2 cellular contexts compared by ENCODE assay signal in the genomic region with DNA sequence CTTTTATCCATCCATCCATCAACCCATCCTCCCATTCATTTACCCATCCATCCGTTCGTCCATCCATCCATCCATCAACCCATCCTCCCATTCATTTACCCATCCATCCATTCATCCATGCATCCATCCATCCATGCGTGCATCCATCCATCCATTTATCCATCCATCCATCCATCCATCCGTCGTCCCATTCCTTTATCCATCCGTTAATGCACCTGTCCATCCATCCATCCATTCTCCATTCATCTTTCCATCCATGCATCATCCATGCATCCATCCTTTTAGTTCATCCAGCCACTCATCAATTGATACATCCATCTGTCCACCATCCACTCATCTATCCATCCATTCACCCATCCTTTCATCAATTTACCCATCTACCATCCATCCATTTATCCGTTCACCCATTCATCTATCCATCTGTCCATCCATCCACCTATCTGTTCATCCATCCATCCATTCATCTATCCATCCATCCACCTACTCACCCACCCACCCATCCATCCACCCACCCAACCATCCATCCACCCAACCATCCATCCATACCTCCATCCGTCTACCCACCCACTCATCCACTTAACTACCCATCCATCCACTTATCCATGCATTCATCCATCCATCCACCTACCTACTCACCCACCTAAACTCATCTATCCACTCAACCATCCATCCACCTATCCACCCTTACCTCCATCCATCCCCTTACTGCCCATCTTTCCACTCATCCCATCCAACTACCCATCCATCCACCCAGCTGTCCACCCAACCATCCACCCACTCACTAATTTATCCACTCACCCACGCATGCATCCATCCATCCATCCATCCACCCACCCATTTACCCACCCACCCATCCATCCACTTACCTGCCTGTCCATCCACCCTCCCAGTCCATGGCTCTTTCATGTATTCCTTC.
TF ChIP-seq lines count a peak whose summit lies in the region.

No MANE protein-coding gene starts in this region.

TF ChIP-seq in HEK293, 187 proteins besides CTCF, POLR2A, EP300 and RAD21:
- TF ChIP-seq ZNF350 (tag by site-specific recombination; IDR thresholded peaks at IDR 0.05), result no peak
- peak; percentile 95 for TF ChIP-seq ZNF366 (tag by site-specific recombination; conservative IDR thresholded peaks at IDR 0.05)
- peak; percentile 97 for TF ChIP-seq ZBTB17 (tag by site-specific recombination; IDR thresholded peaks at IDR 0.05)
- TF ChIP-seq, protein P1, sequence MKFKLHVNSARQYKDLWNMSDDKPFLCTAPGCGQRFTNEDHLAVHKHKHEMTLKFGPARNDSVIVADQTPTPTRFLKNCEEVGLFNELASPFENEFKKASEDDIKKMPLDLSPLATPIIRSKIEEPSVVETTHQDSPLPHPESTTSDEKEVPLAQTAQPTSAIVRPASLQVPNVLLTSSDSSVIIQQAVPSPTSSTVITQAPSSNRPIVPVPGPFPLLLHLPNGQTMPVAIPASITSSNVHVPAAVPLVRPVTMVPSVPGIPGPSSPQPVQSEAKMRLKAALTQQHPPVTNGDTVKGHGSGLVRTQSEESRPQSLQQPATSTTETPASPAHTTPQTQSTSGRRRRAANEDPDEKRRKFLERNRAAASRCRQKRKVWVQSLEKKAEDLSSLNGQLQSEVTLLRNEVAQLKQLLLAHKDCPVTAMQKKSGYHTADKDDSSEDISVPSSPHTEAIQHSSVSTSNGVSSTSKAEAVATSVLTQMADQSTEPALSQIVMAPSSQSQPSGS (tag by site-specific recombination; IDR thresholded peaks at IDR 0.05; ENCODE audit: low read depth), result no peak
- TF ChIP-seq, protein P2, sequence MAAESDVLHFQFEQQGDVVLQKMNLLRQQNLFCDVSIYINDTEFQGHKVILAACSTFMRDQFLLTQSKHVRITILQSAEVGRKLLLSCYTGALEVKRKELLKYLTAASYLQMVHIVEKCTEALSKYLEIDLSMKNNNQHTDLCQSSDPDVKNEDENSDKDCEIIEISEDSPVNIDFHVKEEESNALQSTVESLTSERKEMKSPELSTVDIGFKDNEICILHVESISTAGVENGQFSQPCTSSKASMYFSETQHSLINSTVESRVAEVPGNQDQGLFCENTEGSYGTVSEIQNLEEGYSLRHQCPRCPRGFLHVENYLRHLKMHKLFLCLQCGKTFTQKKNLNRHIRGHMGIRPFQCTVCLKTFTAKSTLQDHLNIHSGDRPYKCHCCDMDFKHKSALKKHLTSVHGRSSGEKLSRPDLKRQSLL (tag by site-specific recombination; IDR thresholded peaks at IDR 0.05), result no peak
- no peak for TF ChIP-seq ZNF514 (tag by site-specific recombination; IDR thresholded peaks at IDR 0.05)
- TF ChIP-seq KLF17 (tag by site-specific recombination; IDR thresholded peaks at IDR 0.05), result no peak
- no peak for TF ChIP-seq ZBTB21 (tag by site-specific recombination; IDR thresholded peaks at IDR 0.05)
- TF ChIP-seq ZNF404 (tag by site-specific recombination; IDR thresholded peaks at IDR 0.05), result no peak
- TF ChIP-seq ZFHX2 (tag by site-specific recombination; conservative IDR thresholded peaks at IDR 0.05), result peak; percentile 91
- TF ChIP-seq EGR2 (tag by site-specific recombination; IDR thresholded peaks at IDR 0.05; ENCODE audit: low read depth), result peak; percentile 100
- TF ChIP-seq ZNF18 (tag by site-specific recombination; IDR thresholded peaks at IDR 0.05), result no peak
- TF ChIP-seq SP7 (tag by site-specific recombination; IDR thresholded peaks at IDR 0.05), result no peak
- TF ChIP-seq, protein P3, sequence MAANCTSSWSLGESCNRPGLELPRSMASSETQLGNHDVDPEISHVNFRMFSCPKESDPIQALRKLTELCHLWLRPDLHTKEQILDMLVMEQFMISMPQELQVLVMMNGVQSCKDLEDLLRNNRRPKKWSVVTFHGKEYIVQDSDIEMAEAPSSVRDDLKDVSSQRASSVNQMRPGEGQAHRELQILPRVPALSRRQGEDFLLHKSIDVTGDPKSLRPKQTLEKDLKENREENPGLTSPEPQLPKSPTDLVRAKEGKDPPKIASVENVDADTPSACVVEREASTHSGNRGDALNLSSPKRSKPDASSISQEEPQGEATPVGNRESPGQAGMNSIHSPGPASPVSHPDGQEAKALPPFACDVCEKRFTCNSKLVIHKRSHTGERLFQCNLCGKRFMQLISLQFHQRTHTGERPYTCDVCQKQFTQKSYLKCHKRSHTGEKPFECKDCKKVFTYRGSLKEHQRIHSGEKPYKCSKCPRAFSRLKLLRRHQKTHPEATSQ (tag by site-specific recombination; IDR thresholded peaks at IDR 0.05), result no peak
- TF ChIP-seq, protein P4, sequence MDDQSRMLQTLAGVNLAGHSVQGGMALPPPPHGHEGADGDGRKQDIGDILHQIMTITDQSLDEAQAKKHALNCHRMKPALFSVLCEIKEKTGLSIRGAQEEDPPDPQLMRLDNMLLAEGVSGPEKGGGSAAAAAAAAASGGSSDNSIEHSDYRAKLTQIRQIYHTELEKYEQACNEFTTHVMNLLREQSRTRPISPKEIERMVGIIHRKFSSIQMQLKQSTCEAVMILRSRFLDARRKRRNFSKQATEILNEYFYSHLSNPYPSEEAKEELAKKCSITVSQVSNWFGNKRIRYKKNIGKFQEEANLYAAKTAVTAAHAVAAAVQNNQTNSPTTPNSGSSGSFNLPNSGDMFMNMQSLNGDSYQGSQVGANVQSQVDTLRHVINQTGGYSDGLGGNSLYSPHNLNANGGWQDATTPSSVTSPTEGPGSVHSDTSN (CRISPR knock-in tag; IDR thresholded peaks at IDR 0.05), result no peak
- TF ChIP-seq RBAK (tag by site-specific recombination; IDR thresholded peaks at IDR 0.05), result no peak
- no peak for TF ChIP-seq ZNF292 (tag by site-specific recombination; IDR thresholded peaks at IDR 0.05; ENCODE audit: borderline replicate concordance, low read depth)
- TF ChIP-seq ZNF48 (tag by site-specific recombination; IDR thresholded peaks at IDR 0.05), result no peak
- no peak for TF ChIP-seq WT1 (tag by site-specific recombination; IDR thresholded peaks at IDR 0.05)
- TF ChIP-seq ZNF76 (tag by site-specific recombination; IDR thresholded peaks at IDR 0.05; ENCODE audit: borderline replicate concordance, low read depth), result no peak

TF ChIP-seq in GM12878, 131 proteins besides CTCF, POLR2A, EP300 and RAD21:
- no peak for TF ChIP-seq POLR2AphosphoS2 (IDR thresholded peaks at IDR 0.05; ENCODE audit: low read depth, low read length)
TF ChIP-seq in GM12878: peak in this region for 0.
